ENCODE assay signal across 13 cellular contexts in the genomic region with DNA sequence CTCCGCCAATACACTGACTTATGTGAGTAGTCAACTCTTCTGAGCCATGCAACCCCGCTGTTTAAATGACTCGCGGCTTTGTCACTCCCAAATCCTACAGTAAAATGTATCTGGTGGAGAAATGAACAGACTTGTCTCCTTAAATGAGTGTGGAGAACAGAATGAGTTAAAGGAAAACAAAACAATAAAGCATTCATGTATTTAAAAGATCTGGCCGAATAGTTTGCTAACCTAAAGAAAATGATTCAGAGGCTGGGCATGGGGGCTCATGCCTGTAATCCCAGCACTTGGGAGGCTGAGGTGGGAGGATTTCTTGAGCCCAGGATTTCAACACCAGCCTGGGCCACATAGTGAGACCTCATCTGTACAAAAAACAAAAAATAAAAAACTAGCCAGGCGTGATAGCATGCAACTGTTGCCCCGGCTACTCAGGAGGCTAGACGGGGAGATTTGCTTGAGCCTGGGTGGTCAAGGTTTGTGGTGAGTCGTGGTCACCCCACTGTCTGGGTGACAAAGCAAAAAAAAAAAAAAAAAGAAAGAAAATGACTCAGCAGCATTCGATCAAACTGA.
DNase-seq lines count a peak whose midpoint lies in the region; ATAC-seq and TF ChIP-seq lines count a peak whose summit lies in the region.
"Had no signal": no experiment of that assay in that cellular context is flagged by ENCODE, and none has a peak within 500 bp of the region (broad histone marks: within the 10 kb centered on the region; RNA-seq: fewer than 3 reads in every experiment).

No MANE protein-coding gene starts in this region.

- H3K27ac ChIP-seq in colonic mucosa: no peak overlapping the region
- H3K27ac ChIP-seq in heart right ventricle: no peak overlapping the region
- H3K27ac ChIP-seq: KMS-11 had no signal

- H3K27me3 ChIP-seq in colonic mucosa (no peaks in the 10 kb centered on the region), skeletal muscle satellite cell (ENCODE audit: control insufficient read depth, insufficient read depth, low read length) (peaks cover 3% of the 10 kb centered on the region), heart right ventricle (peaks cover 0 to 20% (median 14%) of the 10 kb centered on the region in 7 donors)

- H3K4me1 ChIP-seq in colonic mucosa (no peaks in the 10 kb centered on the region), skeletal muscle satellite cell (ENCODE audit: control insufficient read depth, insufficient read depth, low read length) (peaks cover 33% of the 10 kb centered on the region), heart right ventricle (no peaks in the 10 kb centered on the region)

- H3K9me3 ChIP-seq in colonic mucosa: no peaks in the 10 kb centered on the region
- H3K9me3 ChIP-seq in skeletal muscle satellite cell (replicated peaks; ENCODE audit: low read length): no peaks in the 10 kb centered on the region
- no peaks in the 10 kb centered on the region for H3K9me3 ChIP-seq in heart right ventricle

- DNase-seq in colonic mucosa (peak; percentile 0), dermis blood vessel endothelial cell (no peak), heart right ventricle (no peak), NCI-H2227 (lab: John Stamatoyannopoulos, UW; ENCODE audit: unreplicated experiment) (no peak)
- DNase-seq: activated CD4-positive, alpha-beta memory T cell treated with anti-CD3 and anti-CD28 coated beads for 36 hours; DMS153; NCI-H774 had no signal

- H3K9ac ChIP-seq in colonic mucosa (ENCODE audit: low read depth in 2 of 2, low read length in 2 of 2) (no peak overlapping the region), skeletal muscle satellite cell (ENCODE audit: low read depth, low read length) (no peak overlapping the region)
- H3K9ac ChIP-seq: KMS-11 had no signal

- H3K4me2 ChIP-seq in skeletal muscle satellite cell (ENCODE audit: low read length): peak overlapping the region; percentile 56
- H3K4me2 ChIP-seq: KMS-11 had no signal

- H3K4me3 ChIP-seq in colonic mucosa (no peak overlapping the region), skeletal muscle satellite cell (ENCODE audit: low read length) (no peak overlapping the region), heart right ventricle (no peak overlapping the region)

- intact Hi-C loops in colonic mucosa (cut with DNase I): loop anchor here (5.0 kb wide), 1 partner anchor 54 kb away; no protein-coding TSS in a partner anchor
- intact Hi-C loops in heart right ventricle (cut with DNase I): no loop called here

- H3K36me3 ChIP-seq in colonic mucosa: no peaks in the 10 kb centered on the region
- H3K36me3 ChIP-seq in skeletal muscle satellite cell (ENCODE audit: insufficient read depth, low read length): no peaks in the 10 kb centered on the region
- H3K36me3 ChIP-seq in heart right ventricle: no peaks in the 10 kb centered on the region

- ATAC-seq in GM19397 (IDR thresholded peaks at IDR 0.05; ENCODE audit: unreplicated experiment) (peak; percentile 51), HG03521 (IDR thresholded peaks at IDR 0.05; ENCODE audit: unreplicated experiment) (peak; percentile 38), heart right ventricle (no peak)
- ATAC-seq: esophagus mucosa, left lobe of liver had no signal

- 81% methylated on average over 10 of the region's 10 CpGs for WGBS in heart right ventricle, 2 donors

- TF ChIP-seq CTCF in colonic mucosa (IDR thresholded peaks at IDR 0.05): no peak
- TF ChIP-seq CTCF in heart right ventricle (IDR thresholded peaks at IDR 0.05): no peak

Comparison
In these comparisons a context has a peak if more than half of its experiments do, and no peak if none do; other contexts are left out.
1. ATAC-seq: peak in GM19397 (single experiment) and HG03521 (single experiment); none in heart right ventricle (0 of 8).